17 cellular contexts compared by ENCODE assay signal in the genomic region with DNA sequence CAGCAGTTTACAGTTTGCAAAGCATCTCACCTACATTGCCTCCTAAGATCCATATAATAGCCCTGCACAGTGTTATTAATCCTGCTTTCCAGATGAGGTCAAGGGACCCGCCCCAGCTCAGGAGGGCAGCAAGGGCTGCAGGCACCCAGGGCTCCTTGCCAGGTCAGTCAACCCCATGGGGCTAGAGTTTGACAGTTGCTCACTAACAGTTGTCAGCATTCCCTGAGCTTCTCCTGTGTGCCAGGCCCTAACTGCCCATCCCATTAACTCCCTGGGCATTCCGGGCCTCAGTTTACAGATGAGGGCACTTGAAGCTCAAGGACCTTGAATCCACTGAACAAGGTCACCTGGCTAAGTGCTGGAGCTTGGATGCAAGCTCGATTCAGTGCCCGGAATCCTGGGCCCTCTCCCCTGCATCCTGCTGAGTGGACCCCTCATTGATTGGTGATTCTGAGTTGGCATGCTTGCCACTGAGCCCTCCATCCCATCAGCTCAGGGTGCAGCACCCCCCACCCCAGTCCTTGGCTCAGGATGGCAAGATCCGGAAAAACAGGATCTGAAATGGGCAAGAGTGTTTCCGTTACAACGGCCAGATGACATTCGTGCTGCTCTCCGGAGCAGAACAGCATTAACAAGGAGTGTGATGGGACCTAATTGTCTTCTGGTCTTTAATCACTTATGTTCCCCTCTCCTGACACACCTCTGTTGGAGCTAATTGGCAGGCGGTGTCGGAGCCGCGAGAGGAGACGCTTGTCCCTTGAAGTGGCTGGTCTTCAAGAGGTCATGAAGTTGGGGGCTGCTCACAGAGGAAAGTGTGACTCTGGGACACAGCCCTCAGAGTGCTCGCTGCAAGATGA.
DNase-seq lines count a peak whose midpoint lies in the region; ATAC-seq and TF ChIP-seq lines count a peak whose summit lies in the region.
"Had no signal": no experiment of that assay in that cellular context is flagged by ENCODE, and none has a peak within 500 bp of the region (broad histone marks: within the 10 kb centered on the region; RNA-seq: fewer than 3 reads in every experiment).

No MANE protein-coding gene starts in this region.

- H3K27me3 Mint-ChIP-seq in H9 (ENCODE audit: low read depth): peaks cover 6% of the 10 kb centered on the region
- H3K27me3 Mint-ChIP-seq in stimulated activated naive B cell treated with anti-CD40 and anti-IgM and Interleukin-4, amounts not matched to agents 10 μg/mL and 1 μg/mL and 100 μg/mL, for 72 hours: peaks cover 19 to 20% of the 10 kb centered on the region in 2 donors

- peaks cover 3 to 7% of the 10 kb centered on the region in 2 experiments; a peak in 2 of 4 replicates for H3K4me1 Mint-ChIP-seq in H9
- H3K4me1 Mint-ChIP-seq in stimulated activated naive B cell treated with anti-CD40 and anti-IgM and Interleukin-4, amounts not matched to agents 10 μg/mL and 1 μg/mL and 100 μg/mL, for 72 hours: no peaks in the 10 kb centered on the region

- H3K79me2 ChIP-seq in SK-N-SH (ENCODE audit: insufficient read depth): no peaks in the 10 kb centered on the region
- no peaks in the 10 kb centered on the region for H3K79me2 ChIP-seq in H9 (ENCODE audit: insufficient read depth, low read length)

- no peak overlapping the region for H2BK15ac ChIP-seq in H9 (ENCODE audit: low read depth, low read length)

- ATAC-seq in SK-N-SH treated with all-trans-retinoic acid at 6 μM for 48 hours: no peak
- no peak for ATAC-seq in stimulated activated naive B cell treated with anti-CD40 and anti-IgM and Interleukin-4, amounts not matched to agents 10 μg/mL and 1 μg/mL and 100 μg/mL, for 72 hours (replicated peaks)
- no peak for ATAC-seq in GM21619 (IDR thresholded peaks at IDR 0.05; ENCODE audit: unreplicated experiment)
- ATAC-seq: A549 had no signal

- H3K36me3 Mint-ChIP-seq in H9 (ENCODE audit: insufficient read depth in 1 of 3, low read depth in 3 of 3): no peaks in the 10 kb centered on the region
- H3K36me3 Mint-ChIP-seq in stimulated activated naive B cell treated with anti-CD40 and anti-IgM and Interleukin-4, amounts not matched to agents 10 μg/mL and 1 μg/mL and 100 μg/mL, for 72 hours: no peaks in the 10 kb centered on the region

- no peak overlapping the region for H4K5ac ChIP-seq in H9 (ENCODE audit: insufficient read length, low read depth, low read length)

- no peak overlapping the region for H4K8ac ChIP-seq in H9 (replicated peaks; ENCODE audit: insufficient read length, low read depth, low read length)

- no peak overlapping the region for H3K56ac ChIP-seq in H9 (ENCODE audit: insufficient read length, low read depth, low read length)

- 66% methylated on average over 15 of the region's 15 CpGs for WGBS in SK-N-SH (ENCODE audit: low lambda C conversion rate)
- no CpG with 5 or more reads among the region's 15 CpGs for WGBS in H9 (ENCODE audit: extremely low coverage, insufficient read length, low lambda C conversion rate)

- H3K4ac ChIP-seq in H9 (ENCODE audit: low read depth, low read length): no peak overlapping the region

- no peak overlapping the region for H4K91ac ChIP-seq in H9 (ENCODE audit: insufficient read length, low read depth, low read length)

- TF ChIP-seq CTCF in SK-N-SH (IDR thresholded peaks at IDR 0.05) (no peak), H9 (conservative IDR thresholded peaks at IDR 0.05) (no peak)

- H3K36me3 ChIP-seq in SK-N-SH (replicated peaks in 1 of 2; ENCODE audit: control insufficient read depth in 1 of 2, insufficient read depth in 2 of 2, low read length in 1 of 2): no peaks in the 10 kb centered on the region
- H3K36me3 ChIP-seq: breast epithelium had no signal

- H3K18ac ChIP-seq in H9 (ENCODE audit: insufficient read length, low read depth, low read length): no peak overlapping the region

- no peak overlapping the region for H2BK5ac ChIP-seq in H9 (ENCODE audit: insufficient read length, low read length)

- H3K9ac ChIP-seq in SK-N-SH (no peak overlapping the region), H9 (ENCODE audit: extremely low read depth, insufficient read length, low read length) (no peak overlapping the region)

- no peak overlapping the region for H3K4me2 ChIP-seq in SK-N-SH
- H3K4me2 ChIP-seq in H9 (ENCODE audit: insufficient read depth, insufficient read length, low read length): no peak overlapping the region
- H3K4me2 ChIP-seq: A549 had no signal

- no peak overlapping the region for H3T11ph ChIP-seq in H9 (ENCODE audit: low read length)

- no peak overlapping the region for H3K23ac ChIP-seq in H9 (ENCODE audit: insufficient read length, low read depth, low read length)

- H3K79me1 ChIP-seq in H9 (ENCODE audit: insufficient read depth, low read depth, low read length, poor library complexity, severe bottlenecking): no peaks in the 10 kb centered on the region

- no peaks in the 10 kb centered on the region for H3K9me2 ChIP-seq in SK-N-SH

- 0 out of 2 replicates have a peak, but pooled peaks cover 9% of the 10 kb centered on the region for H3K27me3 ChIP-seq in SK-N-SH (ENCODE audit: insufficient read depth)
- no peaks in the 10 kb centered on the region for H3K27me3 ChIP-seq in H9 (ENCODE audit: insufficient read depth, low read length)

- no peak overlapping the region for H2BK20ac ChIP-seq in H9 (ENCODE audit: low read depth, low read length, poor library complexity, severe bottlenecking)

- TF ChIP-seq EP300 in SK-N-SH (IDR thresholded peaks at IDR 0.05; ENCODE audit: borderline replicate concordance in 1 of 2, low read depth in 1 of 2, low read length in 1 of 2): no peak

- H3K4me1 ChIP-seq in SK-N-SH (ENCODE audit: control insufficient read depth in 1 of 2, insufficient read depth in 2 of 2, low read depth in 1 of 2, low read length in 1 of 2): peaks cover 0 to 19% of the 10 kb centered on the region in 2 experiments; a peak in 1 of 4 replicates
- no peaks in the 10 kb centered on the region for H3K4me1 ChIP-seq in H9 (ENCODE audit: insufficient read depth, low read length)
- H3K4me1 ChIP-seq: A549, breast epithelium had no signal

- no peak overlapping the region for H2BK12ac ChIP-seq in H9 (ENCODE audit: insufficient read length, low read depth, low read length)

- no peak overlapping the region for H2AK5ac ChIP-seq in H9 (ENCODE audit: insufficient read length, low read length)

- no peaks in the 10 kb centered on the region for H3F3A ChIP-seq in SK-N-SH (replicated peaks; ENCODE audit: insufficient read depth)

- no peak overlapping the region for H2AFZ ChIP-seq in SK-N-SH (ENCODE audit: low read depth)
- no peak overlapping the region for H2AFZ ChIP-seq in H9 (ENCODE audit: low read length)

- H4K20me1 ChIP-seq in SK-N-SH (ENCODE audit: insufficient read depth) (no peaks in the 10 kb centered on the region), H9 (ENCODE audit: control insufficient read depth, insufficient read depth, insufficient read length) (no peaks in the 10 kb centered on the region)

- POLR2A ChIA-PET in SK-N-SH (lab: Yijun Ruan, JAX): no interaction called here

- DNase-seq in SK-N-SH: peak; percentile 9
- peak; percentile 13 for DNase-seq in H9
- DNase-seq in iPS-NIHi11 (ENCODE audit: low spot score): peak; percentile 4
- no peak for DNase-seq in stimulated activated naive B cell treated with anti-CD40 and anti-IgM and Interleukin-4, amounts not matched to agents 10 μg/mL and 1 μg/mL and 100 μg/mL, for 72 hours
- no peak for DNase-seq in HPDE6-E6E7 (ENCODE audit: extremely low spot score)
- DNase-seq in COLO829 (ENCODE audit: low spot score): no peak
- DNase-seq: activated CD4-positive, alpha-beta T cell treated with anti-CD3 and anti-CD28 coated beads, Interleukin-2, amount 50 U/mL, for 4 hours; C1 segment of cervical spinal cord; DMS153; erythroblast; KBM-7; NCI-H2081; NCI-H526 had no signal

- H3K4me3 ChIP-seq in SK-N-SH (ENCODE audit: low read depth in 2 of 2, low read length in 1 of 2): no peak overlapping the region
- H3K4me3 ChIP-seq: A549, breast epithelium had no signal

- H3K9me3 Mint-ChIP-seq in H9: no peaks in the 10 kb centered on the region
- H3K9me3 Mint-ChIP-seq in stimulated activated naive B cell treated with anti-CD40 and anti-IgM and Interleukin-4, amounts not matched to agents 10 μg/mL and 1 μg/mL and 100 μg/mL, for 72 hours: no peaks in the 10 kb centered on the region

- peak overlapping the region in 1 of 3 experiments; percentile 68; a peak in 1 of 7 replicates for H3K27ac Mint-ChIP-seq in H9
- peak overlapping the region; percentile 7 for H3K27ac Mint-ChIP-seq in stimulated activated naive B cell treated with anti-CD40 and anti-IgM and Interleukin-4, amounts not matched to agents 10 μg/mL and 1 μg/mL and 100 μg/mL, for 72 hours

- H3K4me3 Mint-ChIP-seq in H9: no peak overlapping the region
- H3K4me3 Mint-ChIP-seq in stimulated activated naive B cell treated with anti-CD40 and anti-IgM and Interleukin-4, amounts not matched to agents 10 μg/mL and 1 μg/mL and 100 μg/mL, for 72 hours: no peak overlapping the region

- no peaks in the 10 kb centered on the region for H3K23me2 ChIP-seq in H9 (ENCODE audit: insufficient read length, low read depth, low read length, poor library complexity, severe bottlenecking)

- CTCF ChIA-PET in SK-N-SH (lab: Yijun Ruan, JAX): interaction anchor here (0.9 to 1.3 kb wide), 3 partner anchors 7 to 319 kb away, joined by 3 read pairs; no protein-coding TSS in a partner anchor

- H3K9me3 ChIP-seq in SK-N-SH (no peaks in the 10 kb centered on the region), H9 (ENCODE audit: control insufficient read depth, low read depth, low read length) (no peaks in the 10 kb centered on the region)
- H3K9me3 ChIP-seq: A549, breast epithelium had no signal

- H3K27ac ChIP-seq in SK-N-SH (ENCODE audit: low read depth in 2 of 2, low read length in 1 of 2) (no peak overlapping the region), H9 (ENCODE audit: insufficient read length, low read depth, low read length) (no peak overlapping the region)
- H3K27ac ChIP-seq: A549, breast epithelium had no signal

- H2BK120ac ChIP-seq in H9 (ENCODE audit: low read depth, low read length, poor library complexity, severe bottlenecking): no peak overlapping the region

- TF ChIP-seq RAD21 in SK-N-SH (IDR thresholded peaks at IDR 0.05; ENCODE audit: low read length): no peak

- no peak overlapping the region for H3K14ac ChIP-seq in H9 (ENCODE audit: insufficient read depth, low read length)

TF ChIP-seq in SK-N-SH, 30 proteins besides CTCF, POLR2A, EP300 and RAD21 (continues in another document):
- no peak for TF ChIP-seq FOSL2 (IDR thresholded peaks at IDR 0.05; ENCODE audit: borderline replicate concordance, low read depth)
- TF ChIP-seq RCOR1 (IDR thresholded peaks at IDR 0.05; ENCODE audit: low read length): no peak
- no peak for TF ChIP-seq RFX5 (IDR thresholded peaks at IDR 0.05; ENCODE audit: low read length)
- TF ChIP-seq GABPA (IDR thresholded peaks at IDR 0.05; ENCODE audit: low read depth): no peak

TF ChIP-seq in SK-N-SH treated with all-trans-retinoic acid at 6 μM for 48 hours, 23 proteins besides CTCF, POLR2A, EP300 and RAD21 (continues in another document):
- TF ChIP-seq PPARA (CRISPR knock-in tag; IDR thresholded peaks at IDR 0.05; ENCODE audit: borderline replicate concordance) (no peak), ZC3H10 (CRISPR knock-in tag; IDR thresholded peaks at IDR 0.05) (no peak), TCF4 (CRISPR knock-in tag; IDR thresholded peaks at IDR 0.05; ENCODE audit: borderline replicate concordance) (no peak), ISL1 (CRISPR knock-in tag; IDR thresholded peaks at IDR 0.05) (no peak), ZNF70 (CRISPR knock-in tag; IDR thresholded peaks at IDR 0.05) (no peak), ZNF8 (CRISPR knock-in tag; IDR thresholded peaks at IDR 0.05) (no peak)

Comparison
In these comparisons a context has a peak if more than half of its experiments do, and no peak if none do; other contexts are left out.
1. DNase-seq: peak in SK-N-SH (single experiment), H9 (single experiment) and iPS-NIHi11 (single experiment); none in stimulated activated naive B cell treated with anti-CD40 and anti-IgM and Interleukin-4, amounts not matched to agents 10 μg/mL and 1 μg/mL and 100 μg/mL, for 72 hours (single experiment), HPDE6-E6E7 (single experiment) and COLO829 (single experiment).